11 cellular contexts compared by ENCODE assay signal in the genomic region with DNA sequence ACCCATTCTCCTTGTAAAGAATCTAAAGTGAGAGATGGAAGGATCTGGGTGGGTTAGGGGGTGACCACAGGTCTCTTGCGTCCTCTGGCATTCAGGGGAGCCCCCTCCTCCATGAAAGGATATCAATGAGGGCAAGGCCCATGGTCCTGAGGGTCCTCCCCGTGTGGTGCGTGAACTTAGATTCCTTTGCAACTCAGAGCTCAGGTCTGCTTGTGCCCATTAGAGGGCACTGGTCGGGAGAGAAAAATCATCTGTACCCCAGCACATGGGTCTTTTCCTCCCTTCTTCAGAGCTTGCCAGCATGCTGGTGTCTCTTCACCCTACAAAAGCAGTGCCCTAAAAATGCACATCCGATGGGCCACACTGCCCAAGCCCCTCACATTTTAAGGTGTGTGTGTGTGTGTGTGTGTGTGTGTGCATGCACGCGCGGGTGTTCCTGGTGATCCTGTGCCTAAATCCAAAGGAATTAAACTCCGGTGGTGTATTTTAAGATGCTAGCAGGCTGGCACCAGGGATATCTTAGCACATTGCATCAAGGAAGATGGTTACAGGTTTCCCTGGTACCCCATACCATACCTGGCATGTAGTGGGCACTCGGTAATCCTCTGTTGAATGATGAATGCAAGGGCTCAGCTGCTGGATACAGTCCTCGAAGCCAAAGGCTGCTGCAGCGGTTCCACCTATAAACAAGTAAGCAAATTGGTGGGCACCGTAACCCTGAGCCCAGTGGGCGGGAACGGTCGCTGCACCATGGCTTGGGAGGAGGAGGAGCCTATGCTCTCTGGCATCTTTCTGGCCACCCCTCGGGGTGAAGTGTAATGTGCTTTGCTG. TPM values are rescaled to one million over a fixed set of nuclear protein-coding genes. Genes with fewer than 3 reads are reported as not detected.
A peak's percentile ranks its signal among the peaks of the same experiment; 100 is the strongest.
DNase-seq lines count a peak whose midpoint lies in the region; ATAC-seq and TF ChIP-seq lines count a peak whose summit lies in the region.
"Had no signal": no experiment of that assay in that cellular context is flagged by ENCODE, and none has a peak within 500 bp of the region (broad histone marks: within the 10 kb centered on the region; RNA-seq: fewer than 3 reads in every experiment).

No MANE protein-coding gene starts in this region.

- peak in 1 of 11 experiments; percentile 11 for TF ChIP-seq CTCF in spleen (IDR thresholded peaks at IDR 0.05 in 8 of 11, conservative IDR thresholded peaks at IDR 0.05 in 3 of 11)

- intact Hi-C loops in spleen (cut with DNase I; ENCODE audit: low total_unique reads): no loop called here

- TF ChIP-seq POLR2A in spleen (IDR thresholded peaks at IDR 0.05): no peak

- H3K27me3 ChIP-seq in spleen (replicated peaks in 1 of 7): peaks cover 0 to 77% (median 19%) of the 10 kb centered on the region in 7 donors
- H3K27me3 ChIP-seq: pancreas had no signal

- H3K27ac ChIP-seq in spleen: peak overlapping the region in 4 of 8 donors; percentile 79 to 87 (median 83)
- H3K27ac ChIP-seq: pancreas had no signal

- H3K36me3 ChIP-seq in spleen: no peaks in the 10 kb centered on the region
- H3K36me3 ChIP-seq: pancreas had no signal

- no peak overlapping the region for H3K4me3 ChIP-seq in spleen
- H3K4me3 ChIP-seq: pancreas had no signal

- no peak for ATAC-seq in GM21786 (IDR thresholded peaks at IDR 0.05; ENCODE audit: unreplicated experiment)

- no peaks in the 10 kb centered on the region for H3K9me3 ChIP-seq in spleen
- H3K9me3 ChIP-seq: pancreas had no signal

- DNase-seq in DMS 273 (lab: John Stamatoyannopoulos, UW; ENCODE audit: unreplicated experiment) (peak; percentile 53), DMS 273 treated with DMSO at 0.1 percent for 48 hours (lab: John Stamatoyannopoulos, UW) (no peak), NCI-H69 (lab: John Stamatoyannopoulos, UW) (peak; percentile 41), fibroblast of gingiva (ENCODE audit: low read depth) (peak; percentile 29), spleen (peak; percentile 46)
- no peak for DNase-seq in activated T-cell treated with anti-CD3 and anti-CD28 coated beads, Interleukin-2, amount 50 U/mL, for 48 hours
- no peak for DNase-seq in activated CD4-positive, alpha-beta T cell treated with anti-CD3 and anti-CD28 coated beads, Interleukin-2, amount 50 U/mL, for 48 hours
- DNase-seq: 8988T, NCI-H1436 had no signal

- H3K4me1 ChIP-seq in spleen: peaks cover 0 to 50% (median 32%) of the 10 kb centered on the region in 6 donors

- 77 to 87% (median 82%) methylated on average over 10 to 17 of the region's 17 CpGs for WGBS in spleen, 5 donors

RNA-seq across cellular contexts. Expression of gene C1QTNF1, which starts 4.7 kb away (rescaled TPM):
- 100 to 1,000 TPM in 1 of 7 donors, 10 to 100 TPM in 6; 26.5 to 101 (median 69.9) TPM for total RNA-seq in spleen
- 10 to 100 TPM; 14.7 to 29.1 (median 25.3) TPM for polyA plus RNA-seq in spleen

RNA-seq across cellular contexts. Expression of gene CANT1, which starts 19.1 kb away (rescaled TPM):
- total RNA-seq in spleen: 10 to 100 TPM; 48.1 to 76.6 (median 61.2) TPM
- polyA plus RNA-seq in spleen: 10 to 100 TPM; 11.2 to 22.1 (median 12.3) TPM

RNA-seq across cellular contexts. Expression of gene ENGASE, which starts 45.9 kb away (rescaled TPM):
- total RNA-seq in spleen: 100 to 1,000 TPM in 3 of 7 donors, 10 to 100 TPM in 4; 54.7 to 148 (median 99.4) TPM
- polyA plus RNA-seq in spleen: 100 to 1,000 TPM in 1 of 3 donors, 10 to 100 TPM in 2; 25.0 to 101 (median 43.6) TPM

RNA-seq across cellular contexts. Expression of gene LGALS3BP, which starts 49.0 kb away (rescaled TPM):
- total RNA-seq in spleen: 100 to 1,000 TPM in 5 of 7 donors, 10 to 100 TPM in 2; 85.7 to 188 (median 108) TPM
- 10 to 100 TPM; 33.6 to 58.7 (median 38.3) TPM for polyA plus RNA-seq in spleen

Comparison
In these comparisons a context has a peak if more than half of its experiments do, and no peak if none do; other contexts are left out.
1. DNase-seq: peak in DMS 273 (single experiment), NCI-H69 (single experiment), fibroblast of gingiva (single experiment) and spleen (single experiment); none in DMS 273 treated with DMSO at 0.1 percent for 48 hours (single experiment), activated T-cell treated with anti-CD3 and anti-CD28 coated beads, Interleukin-2, amount 50 U/mL, for 48 hours (0 of 2) and activated CD4-positive, alpha-beta T cell treated with anti-CD3 and anti-CD28 coated beads, Interleukin-2, amount 50 U/mL, for 48 hours (0 of 2).